In the genomic region with DNA sequence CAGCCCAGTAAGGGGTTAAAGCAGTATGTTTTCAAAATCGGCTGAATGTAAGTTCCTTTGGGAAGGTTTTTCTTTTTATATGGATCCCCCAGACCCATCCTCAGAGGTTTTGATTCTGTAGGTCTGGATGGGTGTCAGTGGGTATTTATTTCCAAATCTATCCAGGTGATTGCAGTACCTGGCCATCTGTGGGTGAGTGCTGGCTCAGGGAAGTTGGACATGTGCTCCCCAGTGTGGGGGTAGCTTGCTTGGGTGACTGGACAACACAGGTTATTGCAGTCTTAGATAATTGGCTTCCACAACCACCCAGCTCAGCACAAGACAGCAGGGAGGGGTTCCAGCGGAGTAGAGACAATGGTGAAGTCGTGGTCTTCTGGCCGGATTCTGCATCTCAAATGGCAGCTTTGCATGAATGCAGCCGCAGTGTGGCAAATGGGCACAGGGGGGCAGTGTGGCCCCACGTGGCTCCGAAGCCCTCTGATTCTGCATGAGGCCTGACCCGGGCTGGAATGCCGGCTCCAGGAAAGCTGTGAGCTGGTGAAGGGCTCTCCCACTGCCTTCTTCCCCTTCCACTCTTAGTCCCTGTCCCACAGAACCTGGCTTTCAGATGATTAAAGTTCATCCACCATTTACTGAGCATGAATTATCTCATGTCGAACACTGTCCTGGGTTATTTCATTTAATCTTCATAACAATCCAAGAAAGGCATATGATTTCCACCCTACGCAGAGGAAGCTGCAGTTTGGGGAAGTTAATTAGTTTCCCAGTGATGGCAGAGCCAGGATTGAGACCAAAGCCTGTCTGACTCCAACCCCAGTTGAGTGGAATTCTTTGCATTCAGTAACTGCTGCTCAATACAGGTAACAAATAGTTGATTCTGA, we compare ENCODE assay signal across 8 cellular contexts.
DNase-seq lines count a peak whose midpoint lies in the region; ATAC-seq, FAIRE-seq and TF ChIP-seq lines count a peak whose summit lies in the region.

No MANE protein-coding gene starts in this region.

- no peak overlapping the region for H3K4me3 ChIP-seq in KMS-11 (IDR thresholded peaks at IDR 0.05; ENCODE audit: insufficient read depth, low read depth, low read length)
- H3K4me3 ChIP-seq in RWPE2 (ENCODE audit: severe bottlenecking), result no peak overlapping the region
- H3K4me3 ChIP-seq in pancreas, result no peak overlapping the region
- H3K4me3 ChIP-seq in thyroid gland (replicated peaks in 1 of 3), result no peak overlapping the region

- H3K4me2 ChIP-seq in KMS-11, result no peak overlapping the region

- H2AFZ ChIP-seq in KMS-11 (ENCODE audit: low read depth), result peak overlapping the region; percentile 12

- no peaks in the 10 kb centered on the region for H3K9me3 ChIP-seq in RWPE2 (ENCODE audit: severe bottlenecking)
- no peaks in the 10 kb centered on the region for H3K9me3 ChIP-seq in pancreas
- no peaks in the 10 kb centered on the region for H3K9me3 ChIP-seq in thyroid gland

- 14 to 17% methylated on average over 11 of the region's 11 CpGs for WGBS in pancreas, 2 donors
- WGBS in thyroid gland, 2 donors, result 17 to 38% methylated on average over 4 to 11 of the region's 11 CpGs

- H4K20me1 ChIP-seq in KMS-11 (ENCODE audit: insufficient read depth), result no peaks in the 10 kb centered on the region

- H3K36me3 ChIP-seq in KMS-11 (ENCODE audit: insufficient read depth), result no peaks in the 10 kb centered on the region
- no peaks in the 10 kb centered on the region for H3K36me3 ChIP-seq in RWPE2 (ENCODE audit: low read depth)
- no peaks in the 10 kb centered on the region for H3K36me3 ChIP-seq in pancreas
- no peaks in the 10 kb centered on the region for H3K36me3 ChIP-seq in thyroid gland

- H3K9ac ChIP-seq in KMS-11, result no peak overlapping the region

- TF ChIP-seq CTCF in KMS-11 (conservative IDR thresholded peaks at IDR 0.05; ENCODE audit: low read depth, low read length) (peak; percentile 96), RWPE2 (IDR thresholded peaks at IDR 0.05; ENCODE audit: poor library complexity, severe bottlenecking) (peak; percentile 94), pancreas (IDR thresholded peaks at IDR 0.05) (peak; percentile 83 to 95 (median 88)), thyroid gland (IDR thresholded peaks at IDR 0.05) (peak; percentile 87 to 98 (median 98))

- DNase-seq in AML-193 (lab: John Stamatoyannopoulos, UW), result peak; percentile 37 to 44
- peak; percentile 55 for DNase-seq in GM19238 (ENCODE audit: insufficient read length, low spot score)
- peak; percentile 66 for DNase-seq in RWPE2 (ENCODE audit: low spot score)
- peak; percentile 24 for DNase-seq in activated gamma-delta T cell (lab: John Stamatoyannopoulos, UW)
- peak; percentile 85 for DNase-seq in germinal center (ENCODE audit: low spot score)
- DNase-seq in pancreas, result peak; percentile 64 to 92 (median 84)
- peak; percentile 85 to 88 for DNase-seq in thyroid gland

- H3K27ac ChIP-seq in KMS-11 (no peak overlapping the region), RWPE2 (ENCODE audit: poor library complexity, severe bottlenecking) (no peak overlapping the region), pancreas (no peak overlapping the region), thyroid gland (no peak overlapping the region)

- no peaks in the 10 kb centered on the region for H3K79me2 ChIP-seq in KMS-11 (ENCODE audit: insufficient read depth, low read depth)

- H3K4me1 ChIP-seq in KMS-11 (ENCODE audit: low read depth, poor library complexity, severe bottlenecking) (no peaks in the 10 kb centered on the region), RWPE2 (ENCODE audit: insufficient read depth, poor library complexity, severe bottlenecking) (no peaks in the 10 kb centered on the region), pancreas (peaks cover 0 to 5% (median 0%) of the 10 kb centered on the region in 3 donors), thyroid gland (peaks cover 3 to 20% of the 10 kb centered on the region in 2 donors)

- TF ChIP-seq POLR2A in thyroid gland (IDR thresholded peaks at IDR 0.05), result no peak

- intact Hi-C loops in pancreas (cut with DNase I) (loop anchor here (5.0 to 10.0 kb wide), 3 partner anchors 286 to 558 kb away; no protein-coding TSS in a partner anchor), thyroid gland (cut with DNase I) (no loop called here)

- H3K27me3 ChIP-seq in KMS-11 (ENCODE audit: insufficient read depth, low read depth) (no peaks in the 10 kb centered on the region), RWPE2 (ENCODE audit: insufficient read depth, poor library complexity, severe bottlenecking) (no peaks in the 10 kb centered on the region), pancreas (no peaks in the 10 kb centered on the region), thyroid gland (no peaks in the 10 kb centered on the region)

- ATAC-seq in RWPE2 (ENCODE audit: low read depth) (peak; percentile 78), pancreas (peak; percentile 88 to 95 (median 93))

- no peak for FAIRE-seq in pancreas (lab: Jason Lieb, UNC)

Comparison
In these comparisons a context has a peak if more than half of its experiments do, and no peak if none do; other contexts are left out.
1. DNase-seq: peak in every context shown above with its lines; median percentile 86 in thyroid gland; 85 in germinal center; 84 in pancreas; 66 in RWPE2; 55 in GM19238; 40 in AML-193; 24 in activated gamma-delta T cell.